ENCODE assay signal across 8 cellular contexts in the genomic region with DNA sequence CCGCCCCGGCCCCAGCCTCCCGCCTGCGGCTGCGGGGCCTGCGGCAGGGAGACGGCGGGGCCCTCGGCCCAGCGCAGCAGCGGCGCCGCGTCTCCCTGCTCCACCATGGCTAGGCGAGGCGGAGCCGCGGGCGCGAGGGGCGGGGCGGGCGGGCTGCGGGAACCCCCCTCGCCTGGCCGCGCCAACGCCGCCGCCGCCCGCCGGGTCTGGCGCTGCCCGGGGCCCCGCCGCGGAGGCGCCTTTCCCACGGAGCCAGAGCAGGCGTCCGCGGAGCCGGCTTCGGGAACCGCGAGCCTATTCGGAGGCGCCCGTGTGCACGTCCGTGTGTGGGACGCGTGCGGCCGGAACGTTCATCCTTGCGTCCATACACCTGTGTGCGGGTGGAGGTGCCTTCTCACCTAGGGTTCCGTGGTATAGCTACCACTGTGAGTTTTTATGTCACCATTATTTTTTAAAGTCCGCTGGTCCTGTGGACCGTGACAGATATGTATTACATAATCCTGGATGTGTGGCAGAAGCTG. TPM values are rescaled to one million over a fixed set of nuclear protein-coding genes. Genes with fewer than 3 reads are reported as not detected.
DNase-seq lines count a peak whose midpoint lies in the region; ATAC-seq and TF ChIP-seq lines count a peak whose summit lies in the region.

A gene with protein sequence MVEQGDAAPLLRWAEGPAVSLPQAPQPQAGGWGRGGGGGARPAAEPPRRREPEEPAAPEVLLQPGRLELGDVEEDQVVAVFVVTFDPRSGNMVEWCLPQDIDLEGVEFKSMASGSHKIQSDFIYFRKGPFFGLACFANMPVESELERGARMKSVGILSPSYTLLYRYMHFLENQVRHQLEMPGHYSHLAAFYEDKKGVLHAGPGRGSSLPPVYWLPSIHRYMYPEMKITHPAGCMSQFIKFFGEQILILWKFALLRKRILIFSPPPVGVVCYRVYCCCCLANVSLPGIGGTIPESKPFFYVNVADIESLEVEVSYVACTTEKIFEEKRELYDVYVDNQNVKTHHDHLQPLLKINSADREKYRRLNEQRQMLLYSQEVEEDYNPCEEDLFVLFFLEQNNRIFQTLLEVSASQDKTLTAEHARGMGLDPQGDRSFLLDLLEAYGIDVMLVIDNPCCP (minus strand): TSS at position 120 of the 521 bp plus-strand sequence. CDS start 13 bp downstream, at position 107.

- H3K9me3 ChIP-seq in CD4-positive, CD25-positive, alpha-beta regulatory T cell (ENCODE audit: control insufficient read depth in 2 of 2, low read length in 2 of 2): no peaks in the 10 kb centered on the region
- H3K9me3 ChIP-seq in SJSA1 (replicated peaks) (no peaks in the 10 kb centered on the region), left ventricle myocardium inferior (replicated peaks) (no peaks in the 10 kb centered on the region), vagina (no peaks in the 10 kb centered on the region)

- peak within 1 kb of the TSS; percentile 93 to 95 (median 93) for H3K27ac Mint-ChIP-seq in CD4-positive, CD25-positive, alpha-beta regulatory T cell
- peak within 1 kb of the TSS; percentile 84 for H3K27ac Mint-ChIP-seq in activated naive CD8-positive, alpha-beta T cell

- H3K36me3 Mint-ChIP-seq in CD4-positive, CD25-positive, alpha-beta regulatory T cell: peaks cover 3% of the 10 kb centered on the region
- peaks cover 3% of the 10 kb centered on the region for H3K36me3 Mint-ChIP-seq in activated naive CD8-positive, alpha-beta T cell

- H3K27me3 Mint-ChIP-seq in CD4-positive, CD25-positive, alpha-beta regulatory T cell: peaks cover 9% of the 10 kb centered on the region
- no peaks in the 10 kb centered on the region for H3K27me3 Mint-ChIP-seq in activated naive CD8-positive, alpha-beta T cell

- H3K27ac ChIP-seq in CD4-positive, CD25-positive, alpha-beta regulatory T cell (ENCODE audit: insufficient read depth, low read length, poor library complexity, severe bottlenecking): peak within 1 kb of the TSS; percentile 73
- 0 out of 2 replicates have a peak within 1 kb of the TSS, but pooled peaks have one; percentile 15 for H3K27ac ChIP-seq in SJSA1
- H3K27ac ChIP-seq in left ventricle myocardium inferior (replicated peaks): peak within 1 kb of the TSS; percentile 91
- H3K27ac ChIP-seq in vagina: peak within 1 kb of the TSS; percentile 89

- peaks cover 8 to 45% (median 40%) of the 10 kb centered on the region in 4 donors for H3K4me1 Mint-ChIP-seq in CD4-positive, CD25-positive, alpha-beta regulatory T cell
- H3K4me1 Mint-ChIP-seq in activated naive CD8-positive, alpha-beta T cell (ENCODE audit: low read depth): peaks cover 42% of the 10 kb centered on the region

- peak; percentile 49 to 60 (median 51) for DNase-seq in CD4-positive, CD25-positive, alpha-beta regulatory T cell
- DNase-seq in GM19238 (ENCODE audit: insufficient read length, low spot score) (peak; percentile 64), SJSA1 (ENCODE audit: low read depth in 1 of 2, low spot score in 2 of 2) (peak; percentile 32 to 47), left ventricle myocardium inferior (peak; percentile 56), posterior vena cava (ENCODE audit: low spot score) (peak; percentile 76), vagina (ENCODE audit: extremely low spot score in 2 of 2) (no peak)

- intact Hi-C loops in left ventricle myocardium inferior (cut with micrococcal nuclease) (no loop called here), posterior vena cava (cut with DNase I) (no loop called here), vagina (cut with DNase I) (no loop called here)

- TF ChIP-seq POLR2A in vagina (IDR thresholded peaks at IDR 0.05): no peak

- no peaks in the 10 kb centered on the region for H3K9me3 Mint-ChIP-seq in CD4-positive, CD25-positive, alpha-beta regulatory T cell
- H3K9me3 Mint-ChIP-seq in activated naive CD8-positive, alpha-beta T cell (ENCODE audit: low read depth): no peaks in the 10 kb centered on the region

- H3K4me3 ChIP-seq in CD4-positive, CD25-positive, alpha-beta regulatory T cell (ENCODE audit: low read depth, low read length): peak within 1 kb of the TSS; percentile 85
- H3K4me3 ChIP-seq in SJSA1 (peak within 1 kb of the TSS; percentile 80), left ventricle myocardium inferior (peak within 1 kb of the TSS; percentile 93), vagina (peak within 1 kb of the TSS; percentile 87 to 97)

- peak within 1 kb of the TSS; percentile 86 to 97 (median 92) for H3K4me3 Mint-ChIP-seq in CD4-positive, CD25-positive, alpha-beta regulatory T cell
- H3K4me3 Mint-ChIP-seq in activated naive CD8-positive, alpha-beta T cell: peak within 1 kb of the TSS; percentile 92

- H3K4me1 ChIP-seq in CD4-positive, CD25-positive, alpha-beta regulatory T cell (ENCODE audit: control insufficient read depth, insufficient read depth, low read length, poor library complexity, severe bottlenecking): peaks cover 33% of the 10 kb centered on the region
- H3K4me1 ChIP-seq in SJSA1 (replicated peaks): peaks cover 43% of the 10 kb centered on the region
- H3K4me1 ChIP-seq in left ventricle myocardium inferior: peaks cover 47% of the 10 kb centered on the region
- H3K4me1 ChIP-seq in vagina: peaks cover 41% of the 10 kb centered on the region

- no peaks in the 10 kb centered on the region for H3K36me3 ChIP-seq in CD4-positive, CD25-positive, alpha-beta regulatory T cell (ENCODE audit: control insufficient read depth, insufficient read depth, low read length)
- H3K36me3 ChIP-seq in SJSA1: no peaks in the 10 kb centered on the region
- no peaks in the 10 kb centered on the region for H3K36me3 ChIP-seq in left ventricle myocardium inferior
- no peaks in the 10 kb centered on the region for H3K36me3 ChIP-seq in vagina

- no peaks in the 10 kb centered on the region for H3K27me3 ChIP-seq in CD4-positive, CD25-positive, alpha-beta regulatory T cell (ENCODE audit: control insufficient read depth, insufficient read depth, low read length)
- H3K27me3 ChIP-seq in SJSA1 (replicated peaks) (no peaks in the 10 kb centered on the region), left ventricle myocardium inferior (ENCODE audit: low read depth) (no peaks in the 10 kb centered on the region), vagina (no peaks in the 10 kb centered on the region)

- TF ChIP-seq CTCF in left ventricle myocardium inferior (IDR thresholded peaks at IDR 0.05; ENCODE audit: borderline replicate concordance) (no peak), vagina (IDR thresholded peaks at IDR 0.05) (no peak)

- ATAC-seq in CD4-positive, CD25-positive, alpha-beta regulatory T cell (ENCODE audit: low read depth in 2 of 2): peak; percentile 71 to 75
- ATAC-seq in HG03432 (IDR thresholded peaks at IDR 0.05; ENCODE audit: unreplicated experiment): peak; percentile 83

RNA-seq across cellular contexts. Expression of the gene that starts here (rescaled TPM):
- total RNA-seq in CD4-positive, CD25-positive, alpha-beta regulatory T cell: 47.7 TPM
- polyA plus RNA-seq in CD4-positive, CD25-positive, alpha-beta regulatory T cell: 10 to 100 TPM; 10.8 to 14.5 (median 11.1) TPM
- 8.3 and 8.5 TPM in 2 replicates for total RNA-seq in SJSA1 (2014; rRNA removed; shearing (Covaris generic))
- total RNA-seq in left ventricle myocardium inferior: 8.5 TPM
- 10 to 100 TPM; 12.2 to 14.8 TPM for total RNA-seq in posterior vena cava
- total RNA-seq in vagina: 21.1 TPM

Comparison
In these comparisons a context has a peak if more than half of its experiments do, and no peak if none do; other contexts are left out.
1. DNase-seq: peak in CD4-positive, CD25-positive, alpha-beta regulatory T cell (3 of 3), GM19238 (single experiment), SJSA1 (2 of 2), left ventricle myocardium inferior (single experiment) and posterior vena cava (single experiment); none in vagina (0 of 2).
2. H3K27ac ChIP-seq: peak in every context shown above with its lines; median percentile 91 in left ventricle myocardium inferior; 89 in vagina; 73 in CD4-positive, CD25-positive, alpha-beta regulatory T cell; 15 in SJSA1.
3. Peak in every context shown above with its lines, with median percentiles within 50 percentile points of each other: H3K4me3 ChIP-seq.